In the genomic region with DNA sequence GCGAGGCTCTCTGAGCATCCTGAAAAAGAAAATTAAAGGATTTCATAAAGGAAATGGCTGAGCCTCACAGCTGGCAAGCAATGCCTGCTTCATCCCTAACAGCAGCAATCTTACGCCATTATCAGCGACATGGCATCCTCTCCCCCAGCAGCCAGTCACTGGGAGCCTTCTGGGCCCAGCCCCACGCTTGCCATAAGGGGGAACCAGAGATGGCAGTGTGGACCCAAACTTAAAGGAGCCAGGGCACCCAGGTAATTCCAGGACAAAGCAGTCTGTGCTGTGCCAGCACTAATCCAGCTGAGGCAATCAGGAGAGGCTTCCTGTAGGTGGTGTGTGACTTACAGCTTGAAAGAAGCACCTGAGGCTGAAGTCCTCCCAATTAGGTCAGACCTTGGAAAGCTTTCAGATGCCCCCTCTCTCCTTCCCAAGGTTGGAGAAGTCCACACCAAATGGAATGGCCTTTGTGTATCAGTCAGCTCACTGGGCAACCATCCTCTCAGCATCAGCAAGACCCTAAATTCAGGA, we compare ENCODE assay signal across 25 cellular contexts. TPM values are rescaled to one million over a fixed set of nuclear protein-coding genes. Genes with fewer than 3 reads are reported as not detected.
DNase-seq lines count a peak whose midpoint lies in the region; ATAC-seq and TF ChIP-seq lines count a peak whose summit lies in the region.
"Had no signal": no experiment of that assay in that cellular context is flagged by ENCODE, and none has a peak within 500 bp of the region (broad histone marks: within the 10 kb centered on the region; RNA-seq: fewer than 3 reads in every experiment).

No MANE protein-coding gene starts in this region.

- H3K9me3 ChIP-seq in spleen, result peaks cover 0 to 10% (median 0%) of the 10 kb centered on the region in 8 donors
- H3K9me3 ChIP-seq: BLaER1, SJSA1 had no signal

- no peaks in the 10 kb centered on the region for H3K4me1 Mint-ChIP-seq in activated T-cell treated with anti-CD3 and anti-CD28 coated beads, Interleukin-2, amount 50 U/mL, for 24 hours (ENCODE audit: low read depth)
- peaks cover 11% of the 10 kb centered on the region for H3K4me1 Mint-ChIP-seq in WTC11
- H3K4me1 Mint-ChIP-seq: CD4-positive, CD25-positive, alpha-beta regulatory T cell had no signal

- no peak overlapping the region for H3K27ac Mint-ChIP-seq in activated T-cell treated with anti-CD3 and anti-CD28 coated beads, Interleukin-2, amount 50 U/mL, for 24 hours
- H3K27ac Mint-ChIP-seq in WTC11, result no peak overlapping the region
- H3K27ac Mint-ChIP-seq: CD4-positive, CD25-positive, alpha-beta regulatory T cell had no signal

- H3K36me3 Mint-ChIP-seq in activated T-cell treated with anti-CD3 and anti-CD28 coated beads, Interleukin-2, amount 50 U/mL, for 24 hours (ENCODE audit: low read depth), result no peaks in the 10 kb centered on the region
- H3K36me3 Mint-ChIP-seq in WTC11, result no peaks in the 10 kb centered on the region
- H3K36me3 Mint-ChIP-seq: CD4-positive, CD25-positive, alpha-beta regulatory T cell had no signal

- POLR2A ChIA-PET in WTC11 (lab: Charles Lee), result no interaction called here

- no peak overlapping the region for H3K4me3 ChIP-seq in spleen
- H3K4me3 ChIP-seq in coronary artery, result no peak overlapping the region
- H3K4me3 ChIP-seq: BLaER1, PC-9, SJSA1 had no signal

- H3K27me3 ChIP-seq in spleen (replicated peaks in 1 of 7), result peaks cover 0 to 81% (median 18%) of the 10 kb centered on the region in 7 donors
- H3K27me3 ChIP-seq: SJSA1 had no signal

- no peak for TF ChIP-seq POLR2A in spleen (IDR thresholded peaks at IDR 0.05)

- peak; percentile 18 for DNase-seq in activated T-cell treated with anti-CD3 and anti-CD28 coated beads, Interleukin-2, amount 50 U/mL, for 24 hours
- DNase-seq in activated T-cell treated with anti-CD3 and anti-CD28 coated beads, Interleukin-2, amount 50 U/mL, for 1 hour, result no peak
- DNase-seq in WTC11 (ENCODE audit: low spot score) (no peak), iPS-NIHi11 (ENCODE audit: low spot score) (peak; percentile 8), spleen (peak; percentile 21), GF-D8 (lab: John Stamatoyannopoulos, UW) (no peak), NCI-H2081 (lab: John Stamatoyannopoulos, UW) (no peak), coronary artery (ENCODE audit: low spot score) (no peak)
- DNase-seq: CD4-positive, CD25-positive, alpha-beta regulatory T cell; GOT3; Karpas-422; NCI-H1092 treated with DMSO at 0.1 percent for 48 hours; NCI-H1436; NCI-H187 treated with DMSO at 0.1 percent for 48 hours; NCI-H2107; NCI-H524 treated with DMSO at 0.1 percent for 48 hours; NCI-H774; PC-9; Right ventricle myocardium superior; RPMI8226 had no signal

- no peaks in the 10 kb centered on the region for H3K36me3 ChIP-seq in spleen
- H3K36me3 ChIP-seq: BLaER1, SJSA1 had no signal

- H3K4me3 Mint-ChIP-seq in activated T-cell treated with anti-CD3 and anti-CD28 coated beads, Interleukin-2, amount 50 U/mL, for 24 hours, result no peak overlapping the region
- no peak overlapping the region for H3K4me3 Mint-ChIP-seq in WTC11
- H3K4me3 Mint-ChIP-seq: CD4-positive, CD25-positive, alpha-beta regulatory T cell had no signal

- peak; percentile 36; the same call in 1 of the 2 replicates for ATAC-seq in WTC11
- ATAC-seq: HCT116 had no signal

- CTCF ChIA-PET in WTC11 (lab: Charles Lee), result interaction anchor here (1.2 to 1.7 kb wide), 3 partner anchors 12 to 273 kb away, joined by 3 to 5 read pairs (median 3); no protein-coding TSS in a partner anchor

- WGBS in spleen, 5 donors, result 70 to 87% (median 73%) methylated on average over 4 of the region's 4 CpGs

- TF ChIP-seq CTCF in WTC11 (IDR thresholded peaks at IDR 0.05) (no peak), spleen (IDR thresholded peaks at IDR 0.05 in 8 of 11, conservative IDR thresholded peaks at IDR 0.05 in 3 of 11) (no peak), coronary artery (IDR thresholded peaks at IDR 0.05) (no peak)

- peaks cover 65% of the 10 kb centered on the region for H3K27me3 Mint-ChIP-seq in activated T-cell treated with anti-CD3 and anti-CD28 coated beads, Interleukin-2, amount 50 U/mL, for 24 hours
- H3K27me3 Mint-ChIP-seq in WTC11 (ENCODE audit: low read depth), result peaks cover 18% of the 10 kb centered on the region

- H3K9me3 Mint-ChIP-seq in activated T-cell treated with anti-CD3 and anti-CD28 coated beads, Interleukin-2, amount 50 U/mL, for 24 hours, result peaks cover 3% of the 10 kb centered on the region
- no peaks in the 10 kb centered on the region for H3K9me3 Mint-ChIP-seq in WTC11

- intact Hi-C loops in spleen (cut with DNase I; ENCODE audit: low total_unique reads), result no loop called here

- no peaks in the 10 kb centered on the region for H3K4me1 ChIP-seq in spleen
- H3K4me1 ChIP-seq: BLaER1, SJSA1 had no signal

- no peak overlapping the region for H3K27ac ChIP-seq in spleen
- H3K27ac ChIP-seq in coronary artery, result no peak overlapping the region
- H3K27ac ChIP-seq: BLaER1, PC-9, SJSA1 had no signal

TF ChIP-seq in WTC11, 78 proteins besides CTCF, POLR2A, EP300 and RAD21 (continues in another document):
- TF ChIP-seq GTF2I (CRISPR knock-in tag; conservative IDR thresholded peaks at IDR 0.05) (no peak), ATF1 (CRISPR knock-in tag; IDR thresholded peaks at IDR 0.05) (no peak), ELF4 (CRISPR knock-in tag; IDR thresholded peaks at IDR 0.05; ENCODE audit: low read depth) (no peak), JUN (CRISPR knock-in tag; IDR thresholded peaks at IDR 0.05) (no peak), NR3C1 (CRISPR knock-in tag; conservative IDR thresholded peaks at IDR 0.05; ENCODE audit: low read depth) (no peak), EMX1 (CRISPR knock-in tag; IDR thresholded peaks at IDR 0.05) (no peak), CREB1 (CRISPR knock-in tag; IDR thresholded peaks at IDR 0.05) (no peak), ZBTB21 (CRISPR knock-in tag; IDR thresholded peaks at IDR 0.05; ENCODE audit: borderline replicate concordance) (no peak), CREM (CRISPR knock-in tag; IDR thresholded peaks at IDR 0.05) (no peak), SP1 (CRISPR knock-in tag; conservative IDR thresholded peaks at IDR 0.05) (no peak)
- TF ChIP-seq, protein P1, sequence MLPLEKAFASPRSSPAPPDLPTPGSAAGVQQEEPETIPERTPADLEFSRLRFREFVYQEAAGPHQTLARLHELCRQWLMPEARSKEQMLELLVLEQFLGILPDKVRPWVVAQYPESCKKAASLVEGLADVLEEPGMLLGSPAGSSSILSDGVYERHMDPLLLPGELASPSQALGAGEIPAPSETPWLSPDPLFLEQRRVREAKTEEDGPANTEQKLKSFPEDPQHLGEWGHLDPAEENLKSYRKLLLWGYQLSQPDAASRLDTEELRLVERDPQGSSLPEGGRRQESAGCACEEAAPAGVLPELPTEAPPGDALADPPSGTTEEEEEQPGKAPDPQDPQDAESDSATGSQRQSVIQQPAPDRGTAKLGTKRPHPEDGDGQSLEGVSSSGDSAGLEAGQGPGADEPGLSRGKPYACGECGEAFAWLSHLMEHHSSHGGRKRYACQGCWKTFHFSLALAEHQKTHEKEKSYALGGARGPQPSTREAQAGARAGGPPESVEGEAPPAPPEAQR (CRISPR knock-in tag; IDR thresholded peaks at IDR 0.05), result no peak
- TF ChIP-seq, protein P2, sequence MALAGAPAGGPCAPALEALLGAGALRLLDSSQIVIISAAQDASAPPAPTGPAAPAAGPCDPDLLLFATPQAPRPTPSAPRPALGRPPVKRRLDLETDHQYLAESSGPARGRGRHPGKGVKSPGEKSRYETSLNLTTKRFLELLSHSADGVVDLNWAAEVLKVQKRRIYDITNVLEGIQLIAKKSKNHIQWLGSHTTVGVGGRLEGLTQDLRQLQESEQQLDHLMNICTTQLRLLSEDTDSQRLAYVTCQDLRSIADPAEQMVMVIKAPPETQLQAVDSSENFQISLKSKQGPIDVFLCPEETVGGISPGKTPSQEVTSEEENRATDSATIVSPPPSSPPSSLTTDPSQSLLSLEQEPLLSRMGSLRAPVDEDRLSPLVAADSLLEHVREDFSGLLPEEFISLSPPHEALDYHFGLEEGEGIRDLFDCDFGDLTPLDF (CRISPR knock-in tag; IDR thresholded peaks at IDR 0.05), result no peak
- TF ChIP-seq, protein P3, sequence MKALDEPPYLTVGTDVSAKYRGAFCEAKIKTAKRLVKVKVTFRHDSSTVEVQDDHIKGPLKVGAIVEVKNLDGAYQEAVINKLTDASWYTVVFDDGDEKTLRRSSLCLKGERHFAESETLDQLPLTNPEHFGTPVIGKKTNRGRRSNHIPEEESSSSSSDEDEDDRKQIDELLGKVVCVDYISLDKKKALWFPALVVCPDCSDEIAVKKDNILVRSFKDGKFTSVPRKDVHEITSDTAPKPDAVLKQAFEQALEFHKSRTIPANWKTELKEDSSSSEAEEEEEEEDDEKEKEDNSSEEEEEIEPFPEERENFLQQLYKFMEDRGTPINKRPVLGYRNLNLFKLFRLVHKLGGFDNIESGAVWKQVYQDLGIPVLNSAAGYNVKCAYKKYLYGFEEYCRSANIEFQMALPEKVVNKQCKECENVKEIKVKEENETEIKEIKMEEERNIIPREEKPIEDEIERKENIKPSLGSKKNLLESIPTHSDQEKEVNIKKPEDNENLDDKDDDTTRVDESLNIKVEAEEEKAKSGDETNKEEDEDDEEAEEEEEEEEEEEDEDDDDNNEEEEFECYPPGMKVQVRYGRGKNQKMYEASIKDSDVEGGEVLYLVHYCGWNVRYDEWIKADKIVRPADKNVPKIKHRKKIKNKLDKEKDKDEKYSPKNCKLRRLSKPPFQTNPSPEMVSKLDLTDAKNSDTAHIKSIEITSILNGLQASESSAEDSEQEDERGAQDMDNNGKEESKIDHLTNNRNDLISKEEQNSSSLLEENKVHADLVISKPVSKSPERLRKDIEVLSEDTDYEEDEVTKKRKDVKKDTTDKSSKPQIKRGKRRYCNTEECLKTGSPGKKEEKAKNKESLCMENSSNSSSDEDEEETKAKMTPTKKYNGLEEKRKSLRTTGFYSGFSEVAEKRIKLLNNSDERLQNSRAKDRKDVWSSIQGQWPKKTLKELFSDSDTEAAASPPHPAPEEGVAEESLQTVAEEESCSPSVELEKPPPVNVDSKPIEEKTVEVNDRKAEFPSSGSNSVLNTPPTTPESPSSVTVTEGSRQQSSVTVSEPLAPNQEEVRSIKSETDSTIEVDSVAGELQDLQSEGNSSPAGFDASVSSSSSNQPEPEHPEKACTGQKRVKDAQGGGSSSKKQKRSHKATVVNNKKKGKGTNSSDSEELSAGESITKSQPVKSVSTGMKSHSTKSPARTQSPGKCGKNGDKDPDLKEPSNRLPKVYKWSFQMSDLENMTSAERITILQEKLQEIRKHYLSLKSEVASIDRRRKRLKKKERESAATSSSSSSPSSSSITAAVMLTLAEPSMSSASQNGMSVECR (CRISPR knock-in tag; IDR thresholded peaks at IDR 0.05; ENCODE audit: borderline replicate concordance), result no peak

RNA-seq across cellular contexts. Expression of a gene that starts 10.3 kb away (rescaled TPM):
- total RNA-seq in WTC11 (2021) (1.7 to 3.2 TPM (median 2.2 TPM) in 3 replicates), spleen (not detected)
- polyA plus RNA-seq in spleen, result not detected
- total RNA-seq: A172; CD4-positive, CD25-positive, alpha-beta regulatory T cell; PC-9; Right ventricle myocardium superior; SJSA1 had no signal
- polyA plus RNA-seq: AG04450; CD4-positive, CD25-positive, alpha-beta regulatory T cell had no signal

Comparison
In these comparisons a context has a peak if more than half of its experiments do, and no peak if none do; other contexts are left out.
1. DNase-seq: peak in activated T-cell treated with anti-CD3 and anti-CD28 coated beads, Interleukin-2, amount 50 U/mL, for 24 hours (single experiment), iPS-NIHi11 (single experiment) and spleen (single experiment); none in activated T-cell treated with anti-CD3 and anti-CD28 coated beads, Interleukin-2, amount 50 U/mL, for 1 hour (single experiment), WTC11 (single experiment), GF-D8 (single experiment), NCI-H2081 (0 of 2) and coronary artery (single experiment).